ENCODE assay signal across 20 cellular contexts in genomic region chr7:151903249-151904032, GRCh38. TPM values are rescaled to one million over a fixed set of nuclear protein-coding genes. Genes with fewer than 3 reads are reported as not detected.
DNase-seq lines count a peak whose midpoint lies in the region; ATAC-seq, FAIRE-seq and TF ChIP-seq lines count a peak whose summit lies in the region.
"Had no signal": no experiment of that assay in that cellular context is flagged by ENCODE, and none has a peak within 500 bp of the region (broad histone marks: within the 10 kb centered on the region; RNA-seq: fewer than 3 reads in every experiment).

No MANE protein-coding gene starts in this region.

- POLR2A ChIA-PET in SK-N-SH (lab: Yijun Ruan, JAX): no interaction called here
- POLR2A ChIA-PET in K562 (lab: Yijun Ruan, JAX): interaction anchor here (0.6 kb wide), 1 partner anchor 19 kb away, joined by 3 read pairs; no protein-coding TSS in a partner anchor

- H3K36me3 ChIP-seq in SK-N-SH (replicated peaks in 1 of 2; ENCODE audit: control insufficient read depth in 1 of 2, insufficient read depth in 2 of 2, low read length in 1 of 2) (no peaks in the 10 kb centered on the region), K562 (ENCODE audit: control insufficient read depth, insufficient read depth, low read length) (no peaks in the 10 kb centered on the region), heart right ventricle (no peaks in the 10 kb centered on the region)
- H3K36me3 ChIP-seq: BLaER1 treated with 17β-estradiol and CSF1 and Interleukin-3, amounts not matched to agents 10 nM and 100 nM had no signal

- 0 out of 2 replicates have a peak, but pooled peaks cover 5% of the 10 kb centered on the region for H3K9me3 ChIP-seq in SK-N-SH
- H3K9me3 ChIP-seq in K562 (replicated peaks; ENCODE audit: control insufficient read depth, insufficient read depth, low read depth, low read length): no peaks in the 10 kb centered on the region
- peaks cover 0 to 7% (median 0%) of the 10 kb centered on the region in 11 donors for H3K9me3 ChIP-seq in heart right ventricle

- H3K4me3 ChIP-seq in SK-N-SH (ENCODE audit: low read depth in 2 of 2, low read length in 1 of 2) (no peak overlapping the region), K562 (no peak overlapping the region), heart right ventricle (no peak overlapping the region)
- H3K4me3 ChIP-seq: A549; BLaER1 treated with 17β-estradiol and CSF1 and Interleukin-3, amounts not matched to agents 10 nM and 100 nM; GM23338 had no signal

- H3K27ac ChIP-seq in SK-N-SH (ENCODE audit: low read depth in 2 of 2, low read length in 1 of 2) (no peak overlapping the region), K562 (ENCODE audit: extremely low read depth, low read depth, low read length) (no peak overlapping the region), heart right ventricle (no peak overlapping the region)
- H3K27ac ChIP-seq: 22Rv1; A549; BLaER1 treated with 17β-estradiol and CSF1 and Interleukin-3, amounts not matched to agents 10 nM and 100 nM had no signal

- no peaks in the 10 kb centered on the region for H3F3A ChIP-seq in SK-N-SH (replicated peaks; ENCODE audit: insufficient read depth)

- H3K9me3 Mint-ChIP-seq in nephron progenitor cell: peaks cover 16% of the 10 kb centered on the region
- H3K9me3 Mint-ChIP-seq: CD8-positive, alpha-beta T cell; GM23338 had no signal

- in situ Hi-C loops in K562 (cut with MboI): no loop called here

- DNase-seq in SK-N-SH: peak; percentile 56
- no peak for DNase-seq in K562 (ENCODE audit: extremely low read depth in 1 of 4, low spot score in 3 of 4)
- DNase-seq in nephron progenitor cell: no peak
- no peak for DNase-seq in OCI-M2 (lab: John Stamatoyannopoulos, UW; ENCODE audit: unreplicated experiment)
- no peak for DNase-seq in heart right ventricle
- DNase-seq: CD8-positive, alpha-beta T cell; COR-L47; H7; IMR-90 had no signal

- H2AFZ ChIP-seq in SK-N-SH (ENCODE audit: low read depth) (no peak overlapping the region), K562 (ENCODE audit: low read depth, low read length) (no peak overlapping the region)
- H2AFZ ChIP-seq: GM23338 had no signal

- TF ChIP-seq POLR2A in K562 (conservative IDR thresholded peaks at IDR 0.05): no peak

- no peak for FAIRE-seq in K562 (lab: Jason Lieb, UNC)
- FAIRE-seq: A549, D721Med, G401.6, GM12891, HTR-8/SVneo had no signal

- no peak overlapping the region for H3K4me3 Mint-ChIP-seq in nephron progenitor cell
- H3K4me3 Mint-ChIP-seq: CD8-positive, alpha-beta T cell; GM23338 had no signal

- no peaks in the 10 kb centered on the region for H3K9me1 ChIP-seq in K562 (ENCODE audit: control insufficient read depth, insufficient read depth, low read length)

- H3K4me1 ChIP-seq in SK-N-SH (ENCODE audit: control insufficient read depth in 1 of 2, insufficient read depth in 2 of 2, low read depth in 1 of 2, low read length in 1 of 2) (peaks cover 0 to 3% of the 10 kb centered on the region in 2 experiments; a peak in 1 of 4 replicates), K562 (replicated peaks in 1 of 2; ENCODE audit: control insufficient read depth in 2 of 2, insufficient read depth in 2 of 2, low read length in 2 of 2) (no peaks in the 10 kb centered on the region), heart right ventricle (no peaks in the 10 kb centered on the region)
- H3K4me1 ChIP-seq: A549 had no signal

- no peak for ATAC-seq in SK-N-SH treated with all-trans-retinoic acid at 6 μM for 48 hours
- ATAC-seq in K562: peak; percentile 43; the same call in 2 of the 3 replicates
- ATAC-seq in GM18868 (IDR thresholded peaks at IDR 0.05; ENCODE audit: unreplicated experiment): no peak
- ATAC-seq in heart right ventricle: no peak
- ATAC-seq: CD8-positive, alpha-beta T cell; GM23338; HCT116 had no signal

- TF ChIP-seq EP300 in SK-N-SH (IDR thresholded peaks at IDR 0.05; ENCODE audit: borderline replicate concordance in 1 of 2, low read depth in 1 of 2, low read length in 1 of 2) (no peak), K562 (IDR thresholded peaks at IDR 0.05; ENCODE audit: low read length) (no peak)

- peaks cover 22% of the 10 kb centered on the region; the same call in 1 of the 2 replicates for H3K27me3 ChIP-seq in SK-N-SH (ENCODE audit: insufficient read depth)
- peaks cover 41 to 66% of the 10 kb centered on the region in 2 experiments for H3K27me3 ChIP-seq in K562 (ENCODE audit: control insufficient read depth in 2 of 2, insufficient read depth in 2 of 2, low read length in 2 of 2)
- peaks cover 0 to 24% (median 5%) of the 10 kb centered on the region in 7 donors for H3K27me3 ChIP-seq in heart right ventricle
- H3K27me3 ChIP-seq: BLaER1 treated with 17β-estradiol and CSF1 and Interleukin-3, amounts not matched to agents 10 nM and 100 nM had no signal

- peaks cover 43% of the 10 kb centered on the region for H3K27me3 Mint-ChIP-seq in nephron progenitor cell (ENCODE audit: low read depth, poor library complexity)

- H3K79me2 ChIP-seq in SK-N-SH (ENCODE audit: insufficient read depth) (no peaks in the 10 kb centered on the region), K562 (ENCODE audit: control insufficient read depth, insufficient read depth, low read length) (no peaks in the 10 kb centered on the region)

- H3K9ac ChIP-seq in SK-N-SH (no peak overlapping the region), K562 (ENCODE audit: insufficient read depth in 1 of 2, low read depth in 2 of 2, low read length in 2 of 2) (no peak overlapping the region)
- H3K9ac ChIP-seq: BLaER1 treated with 17β-estradiol and CSF1 and Interleukin-3, amounts not matched to agents 10 nM and 100 nM had no signal

- TF ChIP-seq RAD21 in SK-N-SH (IDR thresholded peaks at IDR 0.05; ENCODE audit: low read length) (no peak), K562 (CRISPR knock-in tag; conservative IDR thresholded peaks at IDR 0.05 in 1 of 2, IDR thresholded peaks at IDR 0.05 in 1 of 2) (no peak)

- BruUV-seq in K562 (replicated peaks; lab: Mats Ljungman, UMichigan): no TSS peak

- no peaks in the 10 kb centered on the region for H3K36me3 Mint-ChIP-seq in nephron progenitor cell (ENCODE audit: low read depth)
- H3K36me3 Mint-ChIP-seq: CD8-positive, alpha-beta T cell had no signal

- intact Hi-C loops in K562 (cut with micrococcal nuclease) (no loop called here), heart right ventricle (cut with DNase I) (no loop called here)

- no peaks in the 10 kb centered on the region for H3K9me2 ChIP-seq in SK-N-SH

- 35% methylated on average over 8 of the region's 9 CpGs for WGBS in SK-N-SH (ENCODE audit: low lambda C conversion rate)
- 3% methylated on average over 9 of the region's 9 CpGs for WGBS in K562 (ENCODE audit: insufficient coverage, low coverage, missing lambda C conversion rate)
- 69 to 72% methylated on average over 9 of the region's 9 CpGs for WGBS in heart right ventricle, 2 donors

- peak overlapping the region; percentile 6 for H3K27ac Mint-ChIP-seq in nephron progenitor cell
- H3K27ac Mint-ChIP-seq: CD8-positive, alpha-beta T cell; GM23338 had no signal

- H3K4me1 Mint-ChIP-seq in nephron progenitor cell: peaks cover 55% of the 10 kb centered on the region
- H3K4me1 Mint-ChIP-seq: GM23338 had no signal

- H3K4me2 ChIP-seq in SK-N-SH (no peak overlapping the region), K562 (ENCODE audit: insufficient read depth, low read length) (no peak overlapping the region)
- H3K4me2 ChIP-seq: A549; BLaER1 treated with 17β-estradiol and CSF1 and Interleukin-3, amounts not matched to agents 10 nM and 100 nM; GM23338 had no signal

- no peak for TF ChIP-seq CTCF in SK-N-SH (IDR thresholded peaks at IDR 0.05)
- no peak for TF ChIP-seq CTCF in K562 (IDR thresholded peaks at IDR 0.05 in 2 of 3, conservative IDR thresholded peaks at IDR 0.05 in 1 of 3; ENCODE audit: insufficient read depth in 2 of 3, low read depth in 1 of 3, low read length in 3 of 3)
- TF ChIP-seq CTCF in nephron progenitor cell (IDR thresholded peaks at IDR 0.05): no peak
- no peak for TF ChIP-seq CTCF in heart right ventricle (IDR thresholded peaks at IDR 0.05)

- CTCF ChIA-PET in SK-N-SH (lab: Yijun Ruan, JAX): interaction anchor here (1.1 to 1.5 kb wide), 2 partner anchors 29 to 144 kb away, joined by 3 read pairs; no protein-coding TSS in a partner anchor
- CTCF ChIA-PET in K562 (lab: Yijun Ruan, JAX; ENCODE audit: low intra/inter-chr PET ratio): no interaction called here

- no peaks in the 10 kb centered on the region for H4K20me1 ChIP-seq in SK-N-SH (ENCODE audit: insufficient read depth)
- no peaks in the 10 kb centered on the region for H4K20me1 ChIP-seq in K562 (replicated peaks; ENCODE audit: control insufficient read depth, insufficient read depth, low read length)
- H4K20me1 ChIP-seq: BLaER1 treated with 17β-estradiol and CSF1 and Interleukin-3, amounts not matched to agents 10 nM and 100 nM had no signal

RNA-seq across cellular contexts. Expression of gene PRKAG2, which starts 26.5 kb away (rescaled TPM):
- polyA plus RNA-seq in SK-N-SH (2012; rRNA removed) (51.6 and 62.0 TPM in 2 replicates), K562 (2011; rRNA removed) (3.8 and 5.6 TPM in 2 replicates), K562 (2014; fragmentation: Illumina TruSeq; extraction: Trizol) (3.2 and 4.0 TPM in 2 replicates), K562 (2014; fragmentation: Nextera tagmentation; extraction: Ambion mirVana) (1 to 10 TPM in 1 of 2 experiments, under 1 TPM in 1; 0.99 to 1.1 TPM), K562 (2014; rRNA removed) (3.5 and 3.6 TPM in 2 replicates), heart right ventricle (10 to 100 TPM; 52.4 to 68.0 TPM)
- polyA plus RNA-seq in SK-N-SH (2012; cell fraction: cytosol; rRNA removed): 62.5 and 87.1 TPM in 2 replicates
- 49.2 and 76.3 TPM in 2 replicates for polyA plus RNA-seq in SK-N-SH (2012; cell fraction: nucleus; rRNA removed)
- total RNA-seq in K562 (2011; cell fraction: chromatin; rRNA removed; ENCODE audit: low replicate concordance): 7.2 and 11.4 TPM in 2 replicates
- total RNA-seq in K562 (2011; cell fraction: nucleolus; rRNA removed): 2.8 and 4.7 TPM in 2 replicates
- 4.8 and 6.9 TPM in 2 replicates for total RNA-seq in K562 (2011; cell fraction: nucleoplasm; rRNA removed)
- total RNA-seq in K562 (2014; rRNA removed) (3.1 TPM in 2 replicates), K562 (2014; rRNA removed; fragmentation: Illumina TruSeq; extraction: Trizol) (3.3 and 3.9 TPM in 2 replicates), K562 (2015; rRNA removed; fragmentation: Illumina TruSeq; extraction: Trizol) (1.8 and 2.8 TPM in 2 replicates), K562 (2021) (3.6 and 5.0 TPM in 2 replicates), heart right ventricle (100 to 1,000 TPM; 101 to 156 (median 121) TPM)
- polyA plus RNA-seq in K562 (2011; cell fraction: cytosol; rRNA removed): 1.3 and 1.8 TPM in 2 replicates
- 3.0 and 4.6 TPM in 2 replicates for polyA plus RNA-seq in K562 (2011; cell fraction: nucleus; rRNA removed)
- 2.3 and 2.7 TPM in 2 replicates for polyA plus RNA-seq in K562 (2012)
- 4.2 and 6.0 TPM in 2 replicates for polyA minus RNA-seq in K562 (2011; rRNA and poly(A)+ RNA removed)
- polyA minus RNA-seq in K562 (2011; cell fraction: cytosol; rRNA and poly(A)+ RNA removed): 2.1 TPM in 1 of 2 replicates, not detected in the other
- polyA minus RNA-seq in K562 (2011; cell fraction: nucleus; rRNA and poly(A)+ RNA removed): 2.4 and 2.7 TPM in 2 replicates

RNA-seq across cellular contexts. Expression of gene GALNTL5, which starts 52.8 kb away (rescaled TPM):
- polyA plus RNA-seq in SK-N-SH (2012; rRNA removed): not detected in 2 replicates
- not detected in 2 replicates for polyA plus RNA-seq in SK-N-SH (2012; cell fraction: cytosol; rRNA removed)
- not detected in 2 replicates for polyA plus RNA-seq in SK-N-SH (2012; cell fraction: nucleus; rRNA removed)
- total RNA-seq in K562 (2011; cell fraction: chromatin; rRNA removed; ENCODE audit: low replicate concordance): not detected in 2 replicates
- not detected in 2 replicates for total RNA-seq in K562 (2011; cell fraction: nucleolus; rRNA removed)
- total RNA-seq in K562 (2011; cell fraction: nucleoplasm; rRNA removed): not detected in 2 replicates
- total RNA-seq in K562 (2014; rRNA removed): not detected in 2 replicates
- not detected in 2 replicates for total RNA-seq in K562 (2014; rRNA removed; fragmentation: Illumina TruSeq; extraction: Trizol)
- total RNA-seq in K562 (2015; rRNA removed; fragmentation: Illumina TruSeq; extraction: Trizol): not detected in 2 replicates
- total RNA-seq in K562 (2021): not detected in 2 replicates
- polyA plus RNA-seq in K562 (2011; rRNA removed): not detected in 2 replicates
- polyA plus RNA-seq in K562 (2011; cell fraction: cytosol; rRNA removed): not detected in 2 replicates
- polyA plus RNA-seq in K562 (2011; cell fraction: nucleus; rRNA removed): not detected in 2 replicates
- not detected in 2 replicates for polyA plus RNA-seq in K562 (2012)
- not detected in 2 replicates for polyA plus RNA-seq in K562 (2014; fragmentation: Illumina TruSeq; extraction: Trizol)
- not detected for polyA plus RNA-seq in K562 (2014; fragmentation: Nextera tagmentation; extraction: Ambion mirVana)
- not detected in 2 replicates for polyA plus RNA-seq in K562 (2014; rRNA removed)
- not detected in 2 replicates for polyA minus RNA-seq in K562 (2011; rRNA and poly(A)+ RNA removed)
- not detected in 2 replicates for polyA minus RNA-seq in K562 (2011; cell fraction: cytosol; rRNA and poly(A)+ RNA removed)
- polyA minus RNA-seq in K562 (2011; cell fraction: nucleus; rRNA and poly(A)+ RNA removed): not detected in 2 replicates
- under 1 TPM in 1 of 10 donors, not detected in 9; 0.17 TPM for total RNA-seq in heart right ventricle
- not detected for polyA plus RNA-seq in heart right ventricle
- total RNA-seq: CD8-positive, alpha-beta T cell; GM23338; H7; IMR-90 had no signal
- polyA plus RNA-seq: A549, GM23338, IMR-90 had no signal

Comparison
In these comparisons a context has a peak if more than half of its experiments do, and no peak if none do; other contexts are left out.
1. RNA of gene PRKAG2, which starts 26.5 kb away (polyA plus RNA-seq): 52.4 to 68.0 TPM in heart right ventricle and 49.2 to 87.1 TPM in SK-N-SH; 0.99 to 5.6 TPM in K562; every median in the first group is over 4 times any median in the second.